Comparison of ENCODE assay signal across 1 cellular context in the genomic region with DNA sequence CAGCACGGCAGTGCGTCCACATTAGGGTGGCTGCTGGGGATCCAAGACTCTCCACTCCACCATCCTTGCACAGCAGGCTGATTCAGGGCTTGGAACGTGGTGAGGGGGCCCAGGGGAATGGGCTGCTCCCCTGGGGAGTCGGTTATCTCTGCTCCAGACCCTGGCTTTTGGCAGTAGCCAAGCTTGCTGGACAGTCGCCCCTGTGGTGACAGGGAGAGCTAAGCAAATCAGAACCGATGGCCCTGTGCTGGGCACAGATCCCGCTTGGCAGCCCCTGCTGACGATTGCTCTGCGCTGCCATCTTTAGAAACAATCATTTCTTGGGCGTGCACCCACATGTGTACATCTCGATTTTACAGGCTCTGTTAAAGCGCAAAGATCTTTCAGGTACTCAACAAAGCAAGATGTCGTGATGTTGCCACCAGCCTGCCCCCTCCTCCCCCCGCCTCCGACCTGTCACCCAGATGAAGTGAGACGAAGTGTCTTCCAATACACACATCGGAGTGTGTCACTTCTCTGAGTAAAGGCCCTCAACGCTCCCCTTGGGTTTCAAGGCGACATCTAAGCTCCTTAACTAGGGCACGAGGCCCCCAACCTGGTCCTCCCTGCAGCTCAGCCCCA.
TF ChIP-seq lines count a peak whose summit lies in the region.

No MANE protein-coding gene starts in this region.

TF ChIP-seq in SK-N-SH, 30 proteins besides CTCF, POLR2A, EP300 and RAD21 (continued from another document):
- TF ChIP-seq, protein P1, sequence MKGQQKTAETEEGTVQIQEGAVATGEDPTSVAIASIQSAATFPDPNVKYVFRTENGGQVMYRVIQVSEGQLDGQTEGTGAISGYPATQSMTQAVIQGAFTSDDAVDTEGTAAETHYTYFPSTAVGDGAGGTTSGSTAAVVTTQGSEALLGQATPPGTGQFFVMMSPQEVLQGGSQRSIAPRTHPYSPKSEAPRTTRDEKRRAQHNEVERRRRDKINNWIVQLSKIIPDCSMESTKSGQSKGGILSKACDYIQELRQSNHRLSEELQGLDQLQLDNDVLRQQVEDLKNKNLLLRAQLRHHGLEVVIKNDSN (IDR thresholded peaks at IDR 0.05; ENCODE audit: borderline replicate concordance, low read depth), result no peak
- TF ChIP-seq TEAD4 (IDR thresholded peaks at IDR 0.05; ENCODE audit: borderline replicate concordance, insufficient read depth) (no peak), FOXM1 (IDR thresholded peaks at IDR 0.05; ENCODE audit: low read depth) (no peak), RCOR1 (IDR thresholded peaks at IDR 0.05; ENCODE audit: low read length) (no peak), SIN3A (IDR thresholded peaks at IDR 0.05; ENCODE audit: borderline replicate concordance, low read depth, low read length) (no peak), RFX5 (IDR thresholded peaks at IDR 0.05; ENCODE audit: low read length) (no peak), CHD2 (IDR thresholded peaks at IDR 0.05; ENCODE audit: low read length, partially characterized antibody) (no peak), YY1 (IDR thresholded peaks at IDR 0.05; ENCODE audit: low read depth) (no peak), TCF12 (IDR thresholded peaks at IDR 0.05) (no peak), MEF2A (IDR thresholded peaks at IDR 0.05; ENCODE audit: borderline replicate concordance, low read depth) (no peak), FOSL2 (IDR thresholded peaks at IDR 0.05; ENCODE audit: borderline replicate concordance, low read depth) (no peak), MXI1 (IDR thresholded peaks at IDR 0.05; ENCODE audit: low read depth, low read length) (no peak)
- TF ChIP-seq, protein P2, sequence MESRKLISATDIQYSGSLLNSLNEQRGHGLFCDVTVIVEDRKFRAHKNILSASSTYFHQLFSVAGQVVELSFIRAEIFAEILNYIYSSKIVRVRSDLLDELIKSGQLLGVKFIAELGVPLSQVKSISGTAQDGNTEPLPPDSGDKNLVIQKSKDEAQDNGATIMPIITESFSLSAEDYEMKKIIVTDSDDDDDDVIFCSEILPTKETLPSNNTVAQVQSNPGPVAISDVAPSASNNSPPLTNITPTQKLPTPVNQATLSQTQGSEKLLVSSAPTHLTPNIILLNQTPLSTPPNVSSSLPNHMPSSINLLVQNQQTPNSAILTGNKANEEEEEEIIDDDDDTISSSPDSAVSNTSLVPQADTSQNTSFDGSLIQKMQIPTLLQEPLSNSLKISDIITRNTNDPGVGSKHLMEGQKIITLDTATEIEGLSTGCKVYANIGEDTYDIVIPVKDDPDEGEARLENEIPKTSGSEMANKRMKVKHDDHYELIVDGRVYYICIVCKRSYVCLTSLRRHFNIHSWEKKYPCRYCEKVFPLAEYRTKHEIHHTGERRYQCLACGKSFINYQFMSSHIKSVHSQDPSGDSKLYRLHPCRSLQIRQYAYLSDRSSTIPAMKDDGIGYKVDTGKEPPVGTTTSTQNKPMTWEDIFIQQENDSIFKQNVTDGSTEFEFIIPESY (IDR thresholded peaks at IDR 0.05; ENCODE audit: borderline replicate concordance, low read depth), result no peak
- TF ChIP-seq, protein P3, sequence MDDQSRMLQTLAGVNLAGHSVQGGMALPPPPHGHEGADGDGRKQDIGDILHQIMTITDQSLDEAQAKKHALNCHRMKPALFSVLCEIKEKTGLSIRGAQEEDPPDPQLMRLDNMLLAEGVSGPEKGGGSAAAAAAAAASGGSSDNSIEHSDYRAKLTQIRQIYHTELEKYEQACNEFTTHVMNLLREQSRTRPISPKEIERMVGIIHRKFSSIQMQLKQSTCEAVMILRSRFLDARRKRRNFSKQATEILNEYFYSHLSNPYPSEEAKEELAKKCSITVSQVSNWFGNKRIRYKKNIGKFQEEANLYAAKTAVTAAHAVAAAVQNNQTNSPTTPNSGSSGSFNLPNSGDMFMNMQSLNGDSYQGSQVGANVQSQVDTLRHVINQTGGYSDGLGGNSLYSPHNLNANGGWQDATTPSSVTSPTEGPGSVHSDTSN (IDR thresholded peaks at IDR 0.05), result no peak
- TF ChIP-seq, protein P4, sequence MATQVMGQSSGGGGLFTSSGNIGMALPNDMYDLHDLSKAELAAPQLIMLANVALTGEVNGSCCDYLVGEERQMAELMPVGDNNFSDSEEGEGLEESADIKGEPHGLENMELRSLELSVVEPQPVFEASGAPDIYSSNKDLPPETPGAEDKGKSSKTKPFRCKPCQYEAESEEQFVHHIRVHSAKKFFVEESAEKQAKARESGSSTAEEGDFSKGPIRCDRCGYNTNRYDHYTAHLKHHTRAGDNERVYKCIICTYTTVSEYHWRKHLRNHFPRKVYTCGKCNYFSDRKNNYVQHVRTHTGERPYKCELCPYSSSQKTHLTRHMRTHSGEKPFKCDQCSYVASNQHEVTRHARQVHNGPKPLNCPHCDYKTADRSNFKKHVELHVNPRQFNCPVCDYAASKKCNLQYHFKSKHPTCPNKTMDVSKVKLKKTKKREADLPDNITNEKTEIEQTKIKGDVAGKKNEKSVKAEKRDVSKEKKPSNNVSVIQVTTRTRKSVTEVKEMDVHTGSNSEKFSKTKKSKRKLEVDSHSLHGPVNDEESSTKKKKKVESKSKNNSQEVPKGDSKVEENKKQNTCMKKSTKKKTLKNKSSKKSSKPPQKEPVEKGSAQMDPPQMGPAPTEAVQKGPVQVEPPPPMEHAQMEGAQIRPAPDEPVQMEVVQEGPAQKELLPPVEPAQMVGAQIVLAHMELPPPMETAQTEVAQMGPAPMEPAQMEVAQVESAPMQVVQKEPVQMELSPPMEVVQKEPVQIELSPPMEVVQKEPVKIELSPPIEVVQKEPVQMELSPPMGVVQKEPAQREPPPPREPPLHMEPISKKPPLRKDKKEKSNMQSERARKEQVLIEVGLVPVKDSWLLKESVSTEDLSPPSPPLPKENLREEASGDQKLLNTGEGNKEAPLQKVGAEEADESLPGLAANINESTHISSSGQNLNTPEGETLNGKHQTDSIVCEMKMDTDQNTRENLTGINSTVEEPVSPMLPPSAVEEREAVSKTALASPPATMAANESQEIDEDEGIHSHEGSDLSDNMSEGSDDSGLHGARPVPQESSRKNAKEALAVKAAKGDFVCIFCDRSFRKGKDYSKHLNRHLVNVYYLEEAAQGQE (IDR thresholded peaks at IDR 0.05; ENCODE audit: low read depth, low read length), result no peak
